ENCODE assay signal across 29 cellular contexts in genomic region chr9:19975499-19975898, GRCh38.
DNase-seq lines count a peak whose midpoint lies in the region; ATAC-seq and TF ChIP-seq lines count a peak whose summit lies in the region.
"Had no signal": no experiment of that assay in that cellular context is flagged by ENCODE, and none has a peak within 500 bp of the region (broad histone marks: within the 10 kb centered on the region; RNA-seq: fewer than 3 reads in every experiment).

No MANE protein-coding gene starts in this region.

- peaks cover 8% of the 10 kb centered on the region for H3K4me1 ChIP-seq in foreskin keratinocyte
- H3K4me1 ChIP-seq: A549, esophagus squamous epithelium, gastroesophageal sphincter, right atrium auricular region, SJCRH30, transverse colon had no signal

- no peak overlapping the region for H3K4me3 Mint-ChIP-seq in activated T-cell treated with anti-CD3 and anti-CD28 coated beads, Interleukin-2, amount 50 U/mL, for 24 hours
- H3K4me3 Mint-ChIP-seq in activated T-helper 2 cell treated with anti-CD3 and anti-CD28 coated beads, Interferon-gamma antibody, Interleukin-2, Interleukin-4, amounts not matched to agents 10 μg/mL and 5 μg/mL and 100 μg/mL, durations not matched to agents 14 hours and 24 hours and 36 hours (ENCODE audit: low read depth), result no peak overlapping the region
- H3K4me3 Mint-ChIP-seq: B cell; central memory CD8-positive, alpha-beta T cell; dendritic cell treated with granulocyte-macrophage colony-stimulating factor and Interleukin-4, amounts not matched to agents 40 ng/mL and 50 ng/mL, for 4 days; mesothelial cell of epicardium had no signal

- peak overlapping the region; percentile 94 for H3K27ac Mint-ChIP-seq in activated T-cell treated with anti-CD3 and anti-CD28 coated beads, Interleukin-2, amount 50 U/mL, for 24 hours
- H3K27ac Mint-ChIP-seq in activated T-helper 2 cell treated with anti-CD3 and anti-CD28 coated beads, Interferon-gamma antibody, Interleukin-2, Interleukin-4, amounts not matched to agents 10 μg/mL and 5 μg/mL and 100 μg/mL, durations not matched to agents 14 hours and 24 hours and 36 hours, result peak overlapping the region; percentile 36
- H3K27ac Mint-ChIP-seq: B cell; dendritic cell treated with granulocyte-macrophage colony-stimulating factor and Interleukin-4, amounts not matched to agents 40 ng/mL and 50 ng/mL, for 4 days; mesothelial cell of epicardium had no signal

- peak; percentile 67 for ATAC-seq in foreskin keratinocyte
- no peak for ATAC-seq in HG02610 (IDR thresholded peaks at IDR 0.05; ENCODE audit: unreplicated experiment)
- ATAC-seq in GM18870 (IDR thresholded peaks at IDR 0.05; ENCODE audit: unreplicated experiment), result no peak
- ATAC-seq: A549, gastroesophageal sphincter, K562 had no signal

- peaks cover 3% of the 10 kb centered on the region for H3K9me3 Mint-ChIP-seq in activated T-cell treated with anti-CD3 and anti-CD28 coated beads, Interleukin-2, amount 50 U/mL, for 24 hours
- H3K9me3 Mint-ChIP-seq in activated T-helper 2 cell treated with anti-CD3 and anti-CD28 coated beads, Interferon-gamma antibody, Interleukin-2, Interleukin-4, amounts not matched to agents 10 μg/mL and 5 μg/mL and 100 μg/mL, durations not matched to agents 14 hours and 24 hours and 36 hours, result peaks cover 5% of the 10 kb centered on the region
- H3K9me3 Mint-ChIP-seq: central memory CD8-positive, alpha-beta T cell; dendritic cell treated with granulocyte-macrophage colony-stimulating factor and Interleukin-4, amounts not matched to agents 40 ng/mL and 50 ng/mL, for 4 days; mesothelial cell of epicardium had no signal

- H3K4me1 Mint-ChIP-seq in activated T-cell treated with anti-CD3 and anti-CD28 coated beads, Interleukin-2, amount 50 U/mL, for 24 hours (ENCODE audit: low read depth), result peaks cover 31% of the 10 kb centered on the region
- H3K4me1 Mint-ChIP-seq in activated T-helper 2 cell treated with anti-CD3 and anti-CD28 coated beads, Interferon-gamma antibody, Interleukin-2, Interleukin-4, amounts not matched to agents 10 μg/mL and 5 μg/mL and 100 μg/mL, durations not matched to agents 14 hours and 24 hours and 36 hours (ENCODE audit: low read depth), result peaks cover 28% of the 10 kb centered on the region
- H3K4me1 Mint-ChIP-seq: mesothelial cell of epicardium had no signal

- H3K27me3 Mint-ChIP-seq in activated T-cell treated with anti-CD3 and anti-CD28 coated beads, Interleukin-2, amount 50 U/mL, for 24 hours, result no peaks in the 10 kb centered on the region
- no peaks in the 10 kb centered on the region for H3K27me3 Mint-ChIP-seq in activated T-helper 2 cell treated with anti-CD3 and anti-CD28 coated beads, Interferon-gamma antibody, Interleukin-2, Interleukin-4, amounts not matched to agents 10 μg/mL and 5 μg/mL and 100 μg/mL, durations not matched to agents 14 hours and 24 hours and 36 hours (ENCODE audit: low read depth)
- H3K27me3 Mint-ChIP-seq: central memory CD8-positive, alpha-beta T cell; dendritic cell treated with granulocyte-macrophage colony-stimulating factor and Interleukin-4, amounts not matched to agents 40 ng/mL and 50 ng/mL, for 4 days had no signal

- no peak for DNase-seq in activated T-cell treated with anti-CD3 and anti-CD28 coated beads, Interleukin-2, amount 50 U/mL, for 24 hours
- DNase-seq in activated T-cell treated with anti-CD3 and anti-CD28 coated beads, Interleukin-2, amount 50 U/mL, for 1 hour, result no peak
- DNase-seq in LHCN-M2 (ENCODE audit: low read depth) (peak; percentile 75), foreskin keratinocyte (peak in 1 of 2 donors; percentile 56), superior temporal gyrus (ENCODE audit: extremely low spot score) (no peak)
- no peak for DNase-seq in activated T-helper 2 cell treated with anti-CD3 and anti-CD28 coated beads, Interferon-gamma antibody, Interleukin-2, Interleukin-4, amounts not matched to agents 10 μg/mL and 5 μg/mL and 100 μg/mL, durations not matched to agents 14 hours and 24 hours and 36 hours (ENCODE audit: low spot score)
- DNase-seq: esophagus squamous epithelium; kidney glomerular epithelial cell; MG63; NCI-H1105 treated with DMSO at 0.1 percent for 48 hours; NCI-H2029; NCI-H510A treated with DMSO at 0.1 percent for 48 hours; posterior cingulate gyrus; SJCRH30; stimulated activated CD4-positive, alpha-beta T cell treated with anti-CD3 and anti-CD28 coated beads, Interleukin-1b, Interleukin-23, amount 100 ng/mL, for 48 hours; SW 1271; transverse colon had no signal

- H3K27ac ChIP-seq in foreskin keratinocyte, result no peak overlapping the region
- H3K27ac ChIP-seq: A549, esophagus squamous epithelium, gastroesophageal sphincter, neutrophil, right atrium auricular region, SJCRH30, transverse colon had no signal

- intact Hi-C loops in activated T-helper 2 cell treated with anti-CD3 and anti-CD28 coated beads, Interferon-gamma antibody, Interleukin-2, Interleukin-4, amounts not matched to agents 10 μg/mL and 5 μg/mL and 100 μg/mL, durations not matched to agents 14 hours and 24 hours and 36 hours (cut with micrococcal nuclease), result loop anchor here (1.0 to 5.0 kb wide), 5 partner anchors 17 to 647 kb away; partner anchors contain the start of gene MLLT3

- H3K27me3 ChIP-seq in foreskin keratinocyte, result no peaks in the 10 kb centered on the region
- H3K27me3 ChIP-seq: esophagus squamous epithelium, gastroesophageal sphincter, MG63, neutrophil, right atrium auricular region, SJCRH30, transverse colon had no signal

- H3K36me3 Mint-ChIP-seq in activated T-cell treated with anti-CD3 and anti-CD28 coated beads, Interleukin-2, amount 50 U/mL, for 24 hours (ENCODE audit: low read depth), result no peaks in the 10 kb centered on the region
- H3K36me3 Mint-ChIP-seq in activated T-helper 2 cell treated with anti-CD3 and anti-CD28 coated beads, Interferon-gamma antibody, Interleukin-2, Interleukin-4, amounts not matched to agents 10 μg/mL and 5 μg/mL and 100 μg/mL, durations not matched to agents 14 hours and 24 hours and 36 hours (ENCODE audit: low read depth), result peaks cover 3% of the 10 kb centered on the region
- H3K36me3 Mint-ChIP-seq: CD4-positive, alpha-beta memory T cell; mesothelial cell of epicardium had no signal

- no peak for TF ChIP-seq CTCF in foreskin keratinocyte (conservative IDR thresholded peaks at IDR 0.05)
